In the genomic region with DNA sequence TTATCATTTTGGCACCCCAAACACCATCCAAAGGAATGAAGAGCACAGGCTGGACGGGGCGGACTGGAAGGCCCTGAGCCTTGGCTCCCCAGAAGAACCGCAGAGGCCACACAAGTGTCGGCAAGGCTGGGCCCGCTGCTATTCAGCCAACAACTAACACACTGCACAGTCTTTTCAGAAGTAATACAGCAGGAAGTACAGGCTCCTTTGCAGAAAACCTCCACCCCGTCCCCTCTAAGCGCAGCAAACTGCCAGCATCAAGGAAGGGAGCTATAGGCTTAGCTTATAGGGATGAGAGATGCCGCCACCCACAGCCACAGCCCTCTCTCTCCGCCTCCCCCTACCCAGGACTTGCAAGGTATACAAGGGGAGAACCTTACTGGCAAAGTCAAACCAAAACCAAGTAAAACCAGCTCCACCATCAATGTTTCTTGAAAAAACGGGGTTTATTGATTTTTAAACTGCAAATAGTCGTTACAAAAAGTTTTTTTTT, we compare ENCODE assay signal across 8 cellular contexts. TPM values are rescaled to one million over a fixed set of nuclear protein-coding genes. Genes with fewer than 3 reads are reported as not detected.
DNase-seq lines count a peak whose midpoint lies in the region; ATAC-seq and TF ChIP-seq lines count a peak whose summit lies in the region.

No MANE protein-coding gene starts in this region.

- TF ChIP-seq POLR2A in uterus (IDR thresholded peaks at IDR 0.05): no peak

- H3K4me1 ChIP-seq in ACC112 (ENCODE audit: control insufficient read depth, insufficient read depth, low read length, unreplicated experiment): peaks cover 43% of the 10 kb centered on the region
- H3K4me1 ChIP-seq in Panc1 (ENCODE audit: control insufficient read depth, insufficient read depth, low read length): peaks cover 18% of the 10 kb centered on the region
- H3K4me1 ChIP-seq in uterus: peaks cover 0 to 4% of the 10 kb centered on the region in 2 donors

- no TSS peak for BruUV-seq in Panc1 (replicated peaks; lab: Mats Ljungman, UMichigan)

- TF ChIP-seq CTCF in Panc1 (IDR thresholded peaks at IDR 0.05) (no peak), uterus (IDR thresholded peaks at IDR 0.05) (no peak)

- no peak overlapping the region for H2AFZ ChIP-seq in ACC112 (ENCODE audit: low read length, unreplicated experiment)

- H3K4me3 ChIP-seq in ACC112 (ENCODE audit: low read depth, low read length) (peak overlapping the region; percentile 57; the same call in 1 of the 2 replicates), Panc1 (ENCODE audit: low read depth in 2 of 2, low read length in 2 of 2) (no peak overlapping the region), uterus (peak overlapping the region in 1 of 2 donors; percentile 78)

- CTCF ChIA-PET in Panc1 (lab: Charles Lee): interaction anchor here (0.7 kb wide), 1 partner anchor 549 kb away, joined by 11 read pairs; no protein-coding TSS in a partner anchor

- DNase-seq in Panc1 (ENCODE audit: low read depth, low spot score): no peak
- peak; percentile 40 for DNase-seq in central memory CD4-positive, alpha-beta T cell
- peak; percentile 19 for DNase-seq in midbrain (lab: John Stamatoyannopoulos, UW)
- DNase-seq in uterus: peak; percentile 51 to 53
- DNase-seq in putamen (ENCODE audit: low spot score): no peak

- H3K27ac ChIP-seq in ACC112 (ENCODE audit: low read depth, low read length) (peak overlapping the region; percentile 95), Panc1 (ENCODE audit: low read length) (peak overlapping the region; percentile 68), uterus (peak overlapping the region; percentile 96 to 99)

- intact Hi-C loops in Panc1 (cut with micrococcal nuclease; ENCODE audit: unreplicated experiment) (loop anchor here (10.0 kb wide), 1 partner anchor 192 kb away; no protein-coding TSS in a partner anchor), uterus (cut with DNase I; ENCODE audit: low total_unique reads) (loop anchor here (5.0 to 10.0 kb wide), 2 partner anchors 242 to 540 kb away; no protein-coding TSS in a partner anchor)

- ATAC-seq in Panc1: no peak
- ATAC-seq in GM21786 (IDR thresholded peaks at IDR 0.05; ENCODE audit: unreplicated experiment): no peak
- ATAC-seq in HG02973 (IDR thresholded peaks at IDR 0.05; ENCODE audit: unreplicated experiment): no peak

- H3K36me3 ChIP-seq in ACC112 (ENCODE audit: insufficient read depth, low read length) (peaks cover 42% of the 10 kb centered on the region), Panc1 (ENCODE audit: control insufficient read depth, insufficient read depth, low read length) (peaks cover 24% of the 10 kb centered on the region), uterus (no peaks in the 10 kb centered on the region)

- in situ Hi-C loops in Panc1 (cut with HindIII; ENCODE audit: low pct_unique_long_range_greater_than_20kb, low sequenced_read_pairs): no loop called here

- POLR2A ChIA-PET in Panc1 (lab: Charles Lee): interaction anchor here (0.7 kb wide), 3 partner anchors 73 to 832 kb away, joined by 4 to 9 read pairs (median 4); no protein-coding TSS in a partner anchor

- H3K27me3 ChIP-seq in ACC112 (ENCODE audit: insufficient read depth, low read length) (no peaks in the 10 kb centered on the region), Panc1 (ENCODE audit: control insufficient read depth, insufficient read depth, low read length) (no peaks in the 10 kb centered on the region), uterus (no peaks in the 10 kb centered on the region)

- H3K9me3 ChIP-seq in Panc1 (ENCODE audit: control insufficient read depth, insufficient read depth, low read depth, low read length) (no peaks in the 10 kb centered on the region), uterus (no peaks in the 10 kb centered on the region)

- H3K79me2 ChIP-seq in ACC112 (ENCODE audit: control insufficient read depth, insufficient read depth, low read length, unreplicated experiment): peaks cover 45% of the 10 kb centered on the region

RNA-seq across cellular contexts. Expression of a gene that starts 5.6 kb away (rescaled TPM):
- total RNA-seq in Panc1 (2021; ENCODE audit: unreplicated experiment): 84.9 TPM
- 126 TPM for polyA plus RNA-seq in Panc1 (2012; ENCODE audit: insufficient read length)
- 100 to 1,000 TPM; 170 to 564 (median 315) TPM for total RNA-seq in uterus

Comparison
In these comparisons a context has a peak if more than half of its experiments do, and no peak if none do; other contexts are left out.
1. DNase-seq: peak in central memory CD4-positive, alpha-beta T cell (single experiment), midbrain (single experiment) and uterus (2 of 2); none in Panc1 (single experiment) and putamen (single experiment).
2. Peak in every context shown above with its lines, with median percentiles within 50 percentile points of each other: H3K27ac ChIP-seq.